8 cellular contexts compared by ENCODE assay signal in genomic region chr9:37575511-37575914, GRCh38. TPM values are rescaled to one million over a fixed set of nuclear protein-coding genes. Genes with fewer than 3 reads are reported as not detected.
DNase-seq lines count a peak whose midpoint lies in the region; ATAC-seq and TF ChIP-seq lines count a peak whose summit lies in the region.

No MANE protein-coding gene starts in this region.

- peaks cover 35% of the 10 kb centered on the region for H3K79me2 ChIP-seq in OCI-LY3 (ENCODE audit: low read length)

- peak overlapping the region; percentile 84 for H3K9ac ChIP-seq in OCI-LY3 (ENCODE audit: low read length)

- H3K36me3 Mint-ChIP-seq in HFFc6 (ENCODE audit: low read depth) (no peaks in the 10 kb centered on the region), neural crest cell (ENCODE audit: low read depth) (no peaks in the 10 kb centered on the region)

- H3K27ac ChIP-seq in OCI-LY3 (ENCODE audit: low read length) (peak overlapping the region; percentile 35), esophagus muscularis mucosa (replicated peaks in 1 of 4) (peak overlapping the region; percentile 91 to 96 (median 92))

- H2AFZ ChIP-seq in OCI-LY3 (ENCODE audit: low read depth, low read length), result peak overlapping the region; percentile 36; the same call in 1 of the 2 replicates

- TF ChIP-seq CTCF in HFFc6 (IDR thresholded peaks at IDR 0.05) (no peak), OCI-LY3 (IDR thresholded peaks at IDR 0.05; ENCODE audit: low read depth, low read length) (no peak), esophagus muscularis mucosa (IDR thresholded peaks at IDR 0.05) (no peak), neural crest cell (conservative IDR thresholded peaks at IDR 0.05) (no peak)

- DNase-seq in HFFc6 (no peak), esophagus muscularis mucosa (ENCODE audit: extremely low spot score) (no peak), neural crest cell (ENCODE audit: low read depth, low spot score) (no peak), superior temporal gyrus (ENCODE audit: extremely low spot score) (no peak), H4 (ENCODE audit: low spot score) (no peak)
- no peak for DNase-seq in stimulated activated CD4-positive, alpha-beta T cell treated with anti-CD3 and anti-CD28 coated beads, Interleukin-2, amount 100 ng/mL, for 48 hours

- H3K4me3 ChIP-seq in OCI-LY3 (ENCODE audit: low read length) (peak overlapping the region; percentile 97), esophagus muscularis mucosa (peak overlapping the region; percentile 76 to 86 (median 84))

- H3K4me2 ChIP-seq in OCI-LY3 (ENCODE audit: low read length), result peak overlapping the region; percentile 67

- intact Hi-C loops in esophagus muscularis mucosa (cut with DNase I), result loop anchor here (5.0 kb wide), 1 partner anchor 88 kb away; the partner anchor contains the start of gene POLR1E

- H3K9me3 ChIP-seq in OCI-LY3 (ENCODE audit: insufficient read depth, low read length) (no peaks in the 10 kb centered on the region), esophagus muscularis mucosa (no peaks in the 10 kb centered on the region)

- no peaks in the 10 kb centered on the region for H3K27me3 Mint-ChIP-seq in HFFc6 (ENCODE audit: insufficient read depth)
- no peaks in the 10 kb centered on the region for H3K27me3 Mint-ChIP-seq in neural crest cell (ENCODE audit: low read depth)

- peak overlapping the region; percentile 91 for H3K4me3 Mint-ChIP-seq in HFFc6
- H3K4me3 Mint-ChIP-seq in neural crest cell, result peak overlapping the region; percentile 89

- H3K36me3 ChIP-seq in OCI-LY3 (replicated peaks; ENCODE audit: low read depth, low read length) (peaks cover 15% of the 10 kb centered on the region), esophagus muscularis mucosa (peaks cover 0 to under 1% (median 0%) of the 10 kb centered on the region in 4 donors)

- H3K9me3 Mint-ChIP-seq in HFFc6 (no peaks in the 10 kb centered on the region), neural crest cell (no peaks in the 10 kb centered on the region)

- H3K27ac Mint-ChIP-seq in HFFc6, result peak overlapping the region; percentile 58
- H3K27ac Mint-ChIP-seq in neural crest cell (ENCODE audit: unreplicated experiment), result peak overlapping the region; percentile 60

- TF ChIP-seq POLR2A in GM18505 (IDR thresholded peaks at IDR 0.05; ENCODE audit: borderline replicate concordance, extremely low read depth, insufficient read depth, insufficient read length) (no peak), esophagus muscularis mucosa (IDR thresholded peaks at IDR 0.05; ENCODE audit: low read depth) (no peak)

- peaks cover 18% of the 10 kb centered on the region for H3K4me1 ChIP-seq in OCI-LY3 (ENCODE audit: low read length)
- peaks cover 20 to 34% (median 30%) of the 10 kb centered on the region in 4 donors for H3K4me1 ChIP-seq in esophagus muscularis mucosa

- WGBS in esophagus muscularis mucosa, result 3% methylated on average over 5 of the region's 5 CpGs

- ATAC-seq in GM18505 (IDR thresholded peaks at IDR 0.05; ENCODE audit: unreplicated experiment), result peak; percentile 35

- H3K4me1 Mint-ChIP-seq in HFFc6 (ENCODE audit: low read depth) (peaks cover 39% of the 10 kb centered on the region), neural crest cell (peaks cover 36% of the 10 kb centered on the region)

- H3K27me3 ChIP-seq in OCI-LY3 (ENCODE audit: low read depth, low read length) (no peaks in the 10 kb centered on the region), esophagus muscularis mucosa (no peaks in the 10 kb centered on the region)

- TF ChIP-seq EP300 in esophagus muscularis mucosa (IDR thresholded peaks at IDR 0.05), result no peak

- no peaks in the 10 kb centered on the region for H4K20me1 ChIP-seq in OCI-LY3 (ENCODE audit: insufficient read depth, low read length)

RNA-seq across cellular contexts. Expression of gene FBXO10, which starts 0.7 kb away (rescaled TPM):
- 1 to 10 TPM; 6.0 to 8.9 (median 7.0) TPM for total RNA-seq in HFFc6 (2021; fragmentation: NEBNext Ultra II Directional; extraction: Animal tissue kit (Norgen Biotek cat#: 25700))
- total RNA-seq in esophagus muscularis mucosa, result 10 to 100 TPM in 1 of 4 donors, 1 to 10 TPM in 3; 5.5 to 11.2 (median 9.0) TPM
- total RNA-seq in neural crest cell, result 24.8 and 25.6 TPM in 2 replicates
- total RNA-seq in H4 (2014; rRNA removed; shearing (Covaris generic)), result 7.2 and 9.8 TPM in 2 replicates

RNA-seq across cellular contexts. Expression of gene TOMM5, which starts 16.9 kb away (rescaled TPM):
- total RNA-seq in HFFc6 (2021; fragmentation: NEBNext Ultra II Directional; extraction: Animal tissue kit (Norgen Biotek cat#: 25700)), result 100 to 1,000 TPM; 140 to 166 (median 148) TPM
- total RNA-seq in esophagus muscularis mucosa, result 10 to 100 TPM; 55.7 to 84.3 (median 62.5) TPM
- 155 and 159 TPM in 2 replicates for total RNA-seq in neural crest cell
- total RNA-seq in H4 (2014; rRNA removed; shearing (Covaris generic)), result 357 and 397 TPM in 2 replicates
